ENCODE assay signal across 10 cellular contexts in the genomic region with DNA sequence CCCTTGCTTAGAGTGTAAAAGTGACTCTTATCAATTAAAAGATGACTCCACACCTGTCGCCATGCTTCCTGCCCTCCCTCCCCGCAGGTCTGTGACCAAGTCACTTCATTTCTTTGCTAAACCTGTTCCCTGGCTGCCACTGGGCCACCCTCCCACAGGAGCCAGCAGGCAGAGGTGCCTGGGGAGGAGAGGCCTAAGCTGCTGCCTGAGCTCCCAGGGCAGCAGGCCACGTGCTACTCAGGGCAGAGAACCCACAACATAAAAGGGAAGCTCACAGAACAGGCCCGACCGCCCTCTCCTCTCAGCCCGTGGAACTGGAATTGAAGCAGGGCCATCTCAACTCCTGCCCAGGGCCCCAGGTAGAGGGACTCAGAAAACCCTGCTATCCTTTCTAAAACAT. TPM values are rescaled to one million over a fixed set of nuclear protein-coding genes. Genes with fewer than 3 reads are reported as not detected.
DNase-seq lines count a peak whose midpoint lies in the region; ATAC-seq and TF ChIP-seq lines count a peak whose summit lies in the region.
"Had no signal": no experiment of that assay in that cellular context is flagged by ENCODE, and none has a peak within 500 bp of the region (broad histone marks: within the 10 kb centered on the region; RNA-seq: fewer than 3 reads in every experiment).

No MANE protein-coding gene starts in this region.

- no peaks in the 10 kb centered on the region for H3K9me3 ChIP-seq in HEK293 (ENCODE audit: control insufficient read depth, insufficient read depth, low read depth, low read length)
- H3K9me3 ChIP-seq in hepatocyte (ENCODE audit: low read depth), result no peaks in the 10 kb centered on the region
- no peaks in the 10 kb centered on the region for H3K9me3 ChIP-seq in spleen

- WGBS in hepatocyte (ENCODE audit: low lambda C conversion rate, missing lambda C conversion rate), result 64% methylated on average over 6 of the region's 6 CpGs
- WGBS in spleen, 5 donors, result 46 to 50% (median 50%) methylated on average over 6 of the region's 6 CpGs

- H3K4me2 ChIP-seq in hepatocyte, result peak overlapping the region; percentile 14

- H3K4me1 ChIP-seq in HEK293 (ENCODE audit: control insufficient read depth, insufficient read depth, low read length), result peaks cover 10% of the 10 kb centered on the region
- H3K4me1 ChIP-seq in hepatocyte (ENCODE audit: insufficient read depth), result peaks cover 34% of the 10 kb centered on the region
- peaks cover 0 to 46% (median 20%) of the 10 kb centered on the region in 6 donors for H3K4me1 ChIP-seq in spleen

- CTCF ChIA-PET in HEK293 (lab: Yijun Ruan, JAX), result interaction anchor here (0.9 kb wide), 1 partner anchor 221 kb away, joined by 3 read pairs; no protein-coding TSS in a partner anchor

- H4K20me1 ChIP-seq in hepatocyte (ENCODE audit: insufficient read depth, poor library complexity, severe bottlenecking), result no peaks in the 10 kb centered on the region

- H3K27ac ChIP-seq in HEK293 (ENCODE audit: extremely low read depth, low read depth, low read length) (no peak overlapping the region), hepatocyte (peak overlapping the region; percentile 33), spleen (peak overlapping the region in 1 of 8 donors; percentile 19)

- POLR2A ChIA-PET in HEK293 (lab: Yijun Ruan, JAX), result no interaction called here

- H3K4me3 ChIP-seq in HEK293 (ENCODE audit: low read depth, low read length) (no peak overlapping the region), hepatocyte (no peak overlapping the region), spleen (no peak overlapping the region)

- no peak overlapping the region for H2AFZ ChIP-seq in hepatocyte

- DNase-seq in SKM-1 (lab: John Stamatoyannopoulos, UW; ENCODE audit: unreplicated experiment), result peak; percentile 93
- peak; percentile 48 for DNase-seq in hepatocyte (ENCODE audit: low spot score)
- peak; percentile 64 for DNase-seq in spleen
- DNase-seq in T-helper 2 cell treated with Interferon-gamma antibody and Interleukin-4, amounts not matched to agents 5 μg/mL and 100 μg/mL, for 36 hours (ENCODE audit: low spot score), result no peak
- DNase-seq in NCI-H2196 (lab: John Stamatoyannopoulos, UW; ENCODE audit: unreplicated experiment), result no peak
- DNase-seq: amniotic stem cell, HCEC 1CT, T-helper 17 cell had no signal

- ATAC-seq in GM19023 (IDR thresholded peaks at IDR 0.05; ENCODE audit: unreplicated experiment), result no peak
- ATAC-seq: T-helper 17 cell had no signal

- intact Hi-C loops in spleen (cut with DNase I; ENCODE audit: low total_unique reads), result no loop called here

- H3K27me3 ChIP-seq in hepatocyte (no peaks in the 10 kb centered on the region), spleen (replicated peaks in 1 of 7) (peaks cover 0 to 13% (median 0%) of the 10 kb centered on the region in 7 donors)

- no peaks in the 10 kb centered on the region for H3K9me3 Mint-ChIP-seq in T-helper 2 cell treated with Interferon-gamma antibody and Interleukin-4, amounts not matched to agents 5 μg/mL and 100 μg/mL, for 36 hours

- TF ChIP-seq CTCF in HEK293 (tag by site-specific recombination; IDR thresholded peaks at IDR 0.05) (no peak), hepatocyte (IDR thresholded peaks at IDR 0.05; ENCODE audit: poor library complexity) (no peak), spleen (IDR thresholded peaks at IDR 0.05 in 8 of 11, conservative IDR thresholded peaks at IDR 0.05 in 3 of 11) (no peak)

- H3K4me3 Mint-ChIP-seq in T-helper 2 cell treated with Interferon-gamma antibody and Interleukin-4, amounts not matched to agents 5 μg/mL and 100 μg/mL, for 36 hours, result no peak overlapping the region
- H3K4me3 Mint-ChIP-seq: T-helper 17 cell had no signal

- no peak overlapping the region for H3K27ac Mint-ChIP-seq in T-helper 2 cell treated with Interferon-gamma antibody and Interleukin-4, amounts not matched to agents 5 μg/mL and 100 μg/mL, for 36 hours
- H3K27ac Mint-ChIP-seq: T-helper 17 cell had no signal

- H3K9me2 ChIP-seq in hepatocyte (replicated peaks; ENCODE audit: insufficient read depth), result no peaks in the 10 kb centered on the region

- H3K4me1 Mint-ChIP-seq in T-helper 2 cell treated with Interferon-gamma antibody and Interleukin-4, amounts not matched to agents 5 μg/mL and 100 μg/mL, for 36 hours (ENCODE audit: low read depth), result peaks cover 10% of the 10 kb centered on the region

- peaks cover 96% of the 10 kb centered on the region for H3K79me2 ChIP-seq in hepatocyte

- H3K27me3 Mint-ChIP-seq in T-helper 2 cell treated with Interferon-gamma antibody and Interleukin-4, amounts not matched to agents 5 μg/mL and 100 μg/mL, for 36 hours (ENCODE audit: low read depth), result peaks cover 16% of the 10 kb centered on the region

- H3K36me3 ChIP-seq in HEK293 (ENCODE audit: control insufficient read depth in 2 of 2, insufficient read depth in 1 of 2, low read length in 2 of 2) (peaks cover 0 to 4% of the 10 kb centered on the region in 2 experiments; a peak in 1 of 3 replicates), hepatocyte (replicated peaks; ENCODE audit: insufficient read depth, low read depth) (no peaks in the 10 kb centered on the region), spleen (no peaks in the 10 kb centered on the region)

- TF ChIP-seq POLR2A in spleen (IDR thresholded peaks at IDR 0.05), result no peak

- H3K36me3 Mint-ChIP-seq in T-helper 2 cell treated with Interferon-gamma antibody and Interleukin-4, amounts not matched to agents 5 μg/mL and 100 μg/mL, for 36 hours (ENCODE audit: low read depth), result no peaks in the 10 kb centered on the region

TF ChIP-seq in HEK293, 187 proteins besides CTCF, POLR2A, EP300 and RAD21:
- TF ChIP-seq SCRT1 (tag by site-specific recombination; IDR thresholded peaks at IDR 0.05; ENCODE audit: borderline replicate concordance), result peak; percentile 82
- TF ChIP-seq SCRT2 (tag by site-specific recombination; IDR thresholded peaks at IDR 0.05), result peak; percentile 96
- TF ChIP-seq ZNF404 (tag by site-specific recombination; IDR thresholded peaks at IDR 0.05), result no peak
- TF ChIP-seq, protein P1, sequence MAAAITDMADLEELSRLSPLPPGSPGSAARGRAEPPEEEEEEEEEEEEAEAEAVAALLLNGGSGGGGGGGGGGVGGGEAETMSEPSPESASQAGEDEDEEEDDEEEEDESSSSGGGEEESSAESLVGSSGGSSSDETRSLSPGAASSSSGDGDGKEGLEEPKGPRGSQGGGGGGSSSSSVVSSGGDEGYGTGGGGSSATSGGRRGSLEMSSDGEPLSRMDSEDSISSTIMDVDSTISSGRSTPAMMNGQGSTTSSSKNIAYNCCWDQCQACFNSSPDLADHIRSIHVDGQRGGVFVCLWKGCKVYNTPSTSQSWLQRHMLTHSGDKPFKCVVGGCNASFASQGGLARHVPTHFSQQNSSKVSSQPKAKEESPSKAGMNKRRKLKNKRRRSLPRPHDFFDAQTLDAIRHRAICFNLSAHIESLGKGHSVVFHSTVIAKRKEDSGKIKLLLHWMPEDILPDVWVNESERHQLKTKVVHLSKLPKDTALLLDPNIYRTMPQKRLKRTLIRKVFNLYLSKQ (tag by site-specific recombination; IDR thresholded peaks at IDR 0.05; ENCODE audit: borderline replicate concordance), result no peak
- TF ChIP-seq KLF10 (tag by site-specific recombination; IDR thresholded peaks at IDR 0.05), result no peak
- 0 out of 2 replicates have a peak, but pooled peaks have one; percentile 40 for TF ChIP-seq ZNF335 (tag by site-specific recombination; conservative IDR thresholded peaks at IDR 0.05)
- TF ChIP-seq ZNF791 (tag by site-specific recombination; IDR thresholded peaks at IDR 0.05), result no peak
- no peak for TF ChIP-seq GLIS1 (tag by site-specific recombination; IDR thresholded peaks at IDR 0.05)
- no peak for TF ChIP-seq ZNF776 (tag by site-specific recombination; IDR thresholded peaks at IDR 0.05; ENCODE audit: borderline replicate concordance)
- TF ChIP-seq ZNF138 (tag by site-specific recombination; IDR thresholded peaks at IDR 0.05; ENCODE audit: borderline replicate concordance), result no peak
- 0 out of 2 replicates have a peak, but pooled peaks have one; percentile 13 for TF ChIP-seq ZBTB20 (tag by site-specific recombination; IDR thresholded peaks at IDR 0.05)

RNA-seq across cellular contexts. Expression of a gene that starts 4.9 kb away (rescaled TPM):
- total RNA-seq in hepatocyte (54.1 and 56.9 TPM in 2 replicates), spleen (10 to 100 TPM; 13.3 to 32.7 (median 21.3) TPM)
- polyA plus RNA-seq in hepatocyte (41.4 and 50.1 TPM in 2 replicates), spleen (10 to 100 TPM in 1 of 3 donors, 1 to 10 TPM in 2; 5.0 to 11.4 (median 8.0) TPM)

Comparison
In these comparisons a context has a peak if more than half of its experiments do, and no peak if none do; other contexts are left out.
1. DNase-seq: peak in SKM-1 (single experiment), hepatocyte (single experiment) and spleen (single experiment); none in T-helper 2 cell treated with Interferon-gamma antibody and Interleukin-4, amounts not matched to agents 5 μg/mL and 100 μg/mL, for 36 hours (single experiment) and NCI-H2196 (single experiment).